ENCODE assay signal across 8 cellular contexts in the genomic region with DNA sequence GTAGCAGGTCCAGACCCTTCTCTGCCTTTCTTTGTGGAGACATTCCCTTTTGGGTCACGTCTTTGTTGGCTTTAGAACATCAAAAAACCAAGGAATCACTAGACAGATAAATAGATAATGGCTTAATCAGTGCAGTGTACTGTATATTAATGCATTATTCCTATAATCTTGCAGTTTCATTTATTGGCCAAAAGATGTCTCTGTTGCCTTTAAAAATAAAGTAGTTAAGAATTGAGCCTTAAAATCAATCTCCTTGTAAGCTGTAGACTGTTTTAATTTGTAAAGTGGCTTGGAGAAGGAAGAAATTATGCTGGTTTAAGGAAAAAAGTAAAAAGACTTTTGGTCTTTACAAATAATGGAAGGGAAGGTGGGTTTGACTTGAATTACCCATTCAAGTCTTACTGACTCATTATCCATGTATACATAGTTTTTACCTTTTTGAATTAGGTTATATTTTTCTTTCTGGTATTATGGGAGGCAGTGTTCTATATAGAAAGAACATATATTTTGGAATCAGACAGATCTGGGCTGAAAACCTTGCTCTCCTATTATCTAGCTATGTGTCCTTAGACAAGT.
DNase-seq lines count a peak whose midpoint lies in the region; ATAC-seq and TF ChIP-seq lines count a peak whose summit lies in the region.

No MANE protein-coding gene starts in this region.

- no peaks in the 10 kb centered on the region for H3K27me3 ChIP-seq in PC-3 (ENCODE audit: low read length)
- no peaks in the 10 kb centered on the region for H3K27me3 ChIP-seq in spleen (replicated peaks in 1 of 7)

- peaks cover 3% of the 10 kb centered on the region for H3F3A ChIP-seq in PC-3 (ENCODE audit: low read length, unreplicated experiment)

- intact Hi-C loops in PC-3 (cut with micrococcal nuclease), result loop anchor here (1.0 to 10.0 kb wide), 3 partner anchors 170 to 345 kb away; no protein-coding TSS in a partner anchor
- intact Hi-C loops in spleen (cut with DNase I; ENCODE audit: low total_unique reads), result no loop called here

- H2AFZ ChIP-seq in PC-3 (ENCODE audit: low read length), result no peak overlapping the region

- no peaks in the 10 kb centered on the region for H3K79me2 ChIP-seq in PC-3 (ENCODE audit: low read length)

- no peak overlapping the region for H3K27ac ChIP-seq in PC-3 (ENCODE audit: low read length)
- H3K27ac ChIP-seq in spleen, result no peak overlapping the region

- H3K4me1 ChIP-seq in PC-3 (ENCODE audit: insufficient read depth, low read length) (no peaks in the 10 kb centered on the region), spleen (peaks cover 0 to 10% (median 0%) of the 10 kb centered on the region in 6 donors)

- CTCF ChIA-PET in PC-3 (lab: Charles Lee), result interaction anchor here (0.7 to 1.3 kb wide), 3 partner anchors 88 to 344 kb away, joined by 3 to 7 read pairs (median 4); no protein-coding TSS in a partner anchor

- TF ChIP-seq POLR2A in spleen (IDR thresholded peaks at IDR 0.05), result no peak

- H3K36me3 ChIP-seq in PC-3 (ENCODE audit: low read depth, low read length), result peaks cover 39% of the 10 kb centered on the region
- H3K36me3 ChIP-seq in spleen, result peaks cover 0 to 100% (median 79%) of the 10 kb centered on the region in 6 donors

- no peaks in the 10 kb centered on the region for H4K20me1 ChIP-seq in PC-3 (ENCODE audit: low read length)

- H3K4me2 ChIP-seq in PC-3 (ENCODE audit: low read length), result no peak overlapping the region

- peak; percentile 73 for TF ChIP-seq CTCF in PC-3 (conservative IDR thresholded peaks at IDR 0.05; ENCODE audit: low read depth, low read length)
- peak; percentile 44 for TF ChIP-seq CTCF in fibroblast of villous mesenchyme (IDR thresholded peaks at IDR 0.05; ENCODE audit: insufficient read depth, low read depth, low read length)
- TF ChIP-seq CTCF in spleen (IDR thresholded peaks at IDR 0.05 in 8 of 11, conservative IDR thresholded peaks at IDR 0.05 in 3 of 11), result peak in 9 of 11 experiments; percentile 10 to 59 (median 50)

- peak; percentile 67 for ATAC-seq in PC-3
- ATAC-seq in HG03025 (IDR thresholded peaks at IDR 0.05; ENCODE audit: low FRiP score, unreplicated experiment), result no peak
- ATAC-seq in GM19324 (IDR thresholded peaks at IDR 0.05; ENCODE audit: low FRiP score, unreplicated experiment), result no peak

- H3K9me3 ChIP-seq in PC-3 (ENCODE audit: low read length) (no peaks in the 10 kb centered on the region), spleen (no peaks in the 10 kb centered on the region)

- H3K4me3 ChIP-seq in PC-3 (ENCODE audit: low read length) (no peak overlapping the region), fibroblast of villous mesenchyme (ENCODE audit: low read depth, low read length) (no peak overlapping the region), spleen (no peak overlapping the region)

- no TSS peak for BruUV-seq in PC-3 (replicated peaks; lab: Mats Ljungman, UMichigan)

- 28 to 78% (median 65%) methylated on average over 1 of the region's 1 CpG for WGBS in spleen, 5 donors

- no peaks in the 10 kb centered on the region for H3K9me2 ChIP-seq in PC-3 (replicated peaks; ENCODE audit: low read length)

- POLR2A ChIA-PET in PC-3 (lab: Charles Lee; ENCODE audit: unreplicated experiment), result interaction anchor here (0.6 kb wide), 1 partner anchor 305 kb away, joined by 7 read pairs; no protein-coding TSS in a partner anchor

- H3K9ac ChIP-seq in PC-3 (ENCODE audit: low read length), result no peak overlapping the region

- DNase-seq in SIG-M5 treated with dmso at 0.1 percent for 504 hours (lab: John Stamatoyannopoulos, UW; ENCODE audit: unreplicated experiment) (peak; percentile 29), SIG-M5 (lab: John Stamatoyannopoulos, UW) (no peak), PC-3 (peak; percentile 44), fibroblast of villous mesenchyme (ENCODE audit: low read depth) (peak; percentile 44), spleen (no peak), activated gamma-delta T cell (lab: John Stamatoyannopoulos, UW) (no peak)

Comparison
In these comparisons a context has a peak if more than half of its experiments do, and no peak if none do; other contexts are left out.
1. DNase-seq: peak in SIG-M5 treated with dmso at 0.1 percent for 504 hours (single experiment), PC-3 (single experiment) and fibroblast of villous mesenchyme (single experiment); none in SIG-M5 (single experiment), spleen (single experiment) and activated gamma-delta T cell (single experiment).
2. Peak in every context shown above with its lines, with median percentiles within 50 percentile points of each other: CTCF ChIP-seq.